ENCODE assay signal across 23 cellular contexts in the genomic region with DNA sequence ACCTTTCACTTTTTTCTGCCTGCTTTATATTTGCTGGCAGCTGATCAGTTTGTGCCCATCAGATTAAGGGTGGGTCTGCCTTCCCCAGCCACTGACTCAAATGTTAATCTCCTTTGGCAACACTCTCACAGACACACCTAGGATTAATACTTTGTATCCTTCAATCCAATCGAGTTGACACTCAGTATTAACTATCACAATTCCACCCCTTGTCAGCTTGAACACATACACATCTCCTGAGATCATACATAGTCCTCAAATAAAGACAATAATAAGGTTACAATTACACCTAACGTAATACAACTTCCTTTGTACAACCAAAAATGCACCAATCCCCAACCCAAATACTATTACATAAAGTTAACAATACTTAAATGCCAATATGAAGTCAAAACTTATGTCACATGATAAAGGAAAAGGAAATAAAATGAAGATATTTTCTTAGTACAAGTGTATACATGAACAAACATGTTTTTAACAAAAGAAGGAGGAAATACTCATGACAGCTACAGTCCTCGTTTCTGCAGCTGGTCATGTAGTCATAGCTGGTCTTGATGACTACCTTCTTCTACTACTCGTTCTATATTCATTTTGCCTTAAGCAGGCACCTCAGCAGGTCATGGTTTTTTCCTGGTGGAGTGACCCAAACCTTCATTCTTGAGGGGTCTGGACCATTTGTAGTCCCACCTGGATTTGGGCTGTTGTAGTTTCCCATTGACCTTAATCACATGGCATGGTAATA.
DNase-seq lines count a peak whose midpoint lies in the region; ATAC-seq, FAIRE-seq and TF ChIP-seq lines count a peak whose summit lies in the region.
"Had no signal": no experiment of that assay in that cellular context is flagged by ENCODE, and none has a peak within 500 bp of the region (broad histone marks: within the 10 kb centered on the region; RNA-seq: fewer than 3 reads in every experiment).

No MANE protein-coding gene starts in this region.

- H3K27ac ChIP-seq in esophagus squamous epithelium, result peak overlapping the region in 3 of 4 donors; percentile 46 to 73 (median 64)
- no peak overlapping the region for H3K27ac ChIP-seq in small intestine (ENCODE audit: low read depth in 1 of 2, low read length in 1 of 2)
- H3K27ac ChIP-seq: 22Rv1, A549, C4-2B had no signal

- DNase-seq in NCI-H82 (lab: John Stamatoyannopoulos, UW) (peak; percentile 62), NCI-H82 treated with DMSO at 0.1 percent for 48 hours (lab: John Stamatoyannopoulos, UW; ENCODE audit: unreplicated experiment) (no peak), epithelial cell of esophagus (ENCODE audit: low read depth) (peak; percentile 88), esophagus squamous epithelium (lab: John Stamatoyannopoulos, UW) (no peak), small intestine (peak; percentile 6), LoVo (ENCODE audit: low spot score) (no peak), Right ventricle myocardium superior (no peak)
- DNase-seq: AML-193; Caco-2; CD4-positive, alpha-beta T cell; GOT3; H7; HFFc6 had no signal

- ATAC-seq in Right ventricle myocardium superior (ENCODE audit: poor library complexity) (no peak), GM19328 (IDR thresholded peaks at IDR 0.05; ENCODE audit: unreplicated experiment) (no peak)
- ATAC-seq: A549, HCT116, HepG2 had no signal

- H3K27me3 ChIP-seq in esophagus squamous epithelium (no peaks in the 10 kb centered on the region), small intestine (ENCODE audit: control insufficient read depth in 2 of 2, insufficient read depth in 2 of 2, low read length in 2 of 2) (no peaks in the 10 kb centered on the region)

- no peak for TF ChIP-seq CTCF in epithelial cell of esophagus (IDR thresholded peaks at IDR 0.05; ENCODE audit: insufficient read depth, low read depth, low read length, missing control alignments)
- TF ChIP-seq CTCF in esophagus squamous epithelium (IDR thresholded peaks at IDR 0.05), result no peak

- no peaks in the 10 kb centered on the region for H3K36me3 ChIP-seq in esophagus squamous epithelium
- no peaks in the 10 kb centered on the region for H3K36me3 ChIP-seq in small intestine (ENCODE audit: control insufficient read depth in 2 of 2, insufficient read depth in 2 of 2, low read length in 2 of 2)

- no peak for FAIRE-seq in small intestine (lab: Jason Lieb, UNC)
- FAIRE-seq: A549, D721Med, G401.6, GM12891, GM19239, HepG2 had no signal

- peaks cover 0 to 11% (median 0%) of the 10 kb centered on the region in 3 donors for H3K4me1 ChIP-seq in esophagus squamous epithelium
- no peaks in the 10 kb centered on the region for H3K4me1 ChIP-seq in small intestine (ENCODE audit: control insufficient read depth in 2 of 2, insufficient read depth in 1 of 2, low read depth in 1 of 2, low read length in 1 of 2)
- H3K4me1 ChIP-seq: A549, Caco-2 had no signal

- peaks cover 0 to 13% (median 0%) of the 10 kb centered on the region in 3 donors for H3K9me3 ChIP-seq in esophagus squamous epithelium
- no peaks in the 10 kb centered on the region for H3K9me3 ChIP-seq in small intestine (ENCODE audit: control insufficient read depth, low read depth)

- WGBS in esophagus squamous epithelium, 2 donors, result 33 to 40% methylated on average over 4 of the region's 4 CpGs
- 50 to 74% (median 50%) methylated on average over 4 of the region's 4 CpGs for WGBS in small intestine, 3 donors

- TF ChIP-seq POLR2A in esophagus squamous epithelium (IDR thresholded peaks at IDR 0.05), result no peak

- H3K4me3 ChIP-seq in epithelial cell of esophagus (ENCODE audit: low read length), result no peak overlapping the region
- H3K4me3 ChIP-seq in esophagus squamous epithelium, result no peak overlapping the region
- no peak overlapping the region for H3K4me3 ChIP-seq in small intestine (ENCODE audit: low read depth in 1 of 2, low read length in 2 of 2)
- H3K4me3 ChIP-seq: A549 had no signal

- intact Hi-C loops in esophagus squamous epithelium (cut with DNase I) (no loop called here), Right ventricle myocardium superior (cut with DNase I) (no loop called here)

Comparison
In these comparisons a context has a peak if more than half of its experiments do, and no peak if none do; other contexts are left out.
1. DNase-seq: peak in NCI-H82 (single experiment), epithelial cell of esophagus (single experiment) and small intestine (single experiment); none in NCI-H82 treated with DMSO at 0.1 percent for 48 hours (single experiment), esophagus squamous epithelium (single experiment), LoVo (single experiment) and Right ventricle myocardium superior (single experiment).
2. H3K27ac ChIP-seq: peak in esophagus squamous epithelium (3 of 4); none in small intestine (0 of 2).